In the genomic region with DNA sequence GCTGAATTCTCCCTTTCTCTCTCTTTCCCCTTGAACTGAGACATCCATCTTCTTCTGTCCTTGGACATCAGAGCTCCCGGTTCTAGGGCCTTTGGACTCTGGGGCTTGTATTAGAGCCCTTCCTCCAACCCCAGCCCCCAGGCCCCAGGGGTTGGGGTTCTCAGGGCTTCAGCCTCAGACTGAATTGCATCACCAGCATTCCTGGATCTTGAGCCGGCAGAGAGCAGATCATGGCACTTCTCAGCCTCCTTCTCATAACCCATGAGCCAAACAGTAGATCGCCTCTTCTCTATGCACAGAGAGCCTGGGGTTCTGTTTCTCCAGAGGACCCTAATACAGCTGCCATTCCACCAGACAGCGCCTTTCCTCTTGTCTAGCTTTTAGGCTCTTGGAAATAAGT, we compare ENCODE assay signal across 30 cellular contexts. TPM values are rescaled to one million over a fixed set of nuclear protein-coding genes. Genes with fewer than 3 reads are reported as not detected.
DNase-seq lines count a peak whose midpoint lies in the region; ATAC-seq and TF ChIP-seq lines count a peak whose summit lies in the region.
"Had no signal": no experiment of that assay in that cellular context is flagged by ENCODE, and none has a peak within 500 bp of the region (broad histone marks: within the 10 kb centered on the region; RNA-seq: fewer than 3 reads in every experiment).

No MANE protein-coding gene starts in this region.

- H3K27ac ChIP-seq in fibroblast of lung (ENCODE audit: insufficient read depth, low read length): no peak overlapping the region
- H3K27ac ChIP-seq: colonic mucosa, tibial nerve had no signal

- no peaks in the 10 kb centered on the region for H3K9me3 ChIP-seq in fibroblast of lung (ENCODE audit: control insufficient read depth, insufficient read depth, low read depth, low read length)
- H3K9me3 ChIP-seq: colonic mucosa, tibial nerve had no signal

- no peak overlapping the region for H3K4me3 Mint-ChIP-seq in activated T-helper 17 cell treated with anti-CD3 and anti-CD28 coated beads, Interleukin-2, amount 50 U/mL, for 72 hours
- H3K4me3 Mint-ChIP-seq: activated naive CD4-positive, alpha-beta T cell treated with anti-CD3 and anti-CD28 coated beads, Interleukin-2, amount 10 ng/mL, durations not matched to agents 7 days and 5 days; activated T-helper 1 cell treated with anti-CD3 and anti-CD28 coated beads, Interleukin-12 subunit alpha, Interleukin-12 subunit beta, Interleukin-2, Interleukin-4 antibody, amounts not matched to agents 30 ng/mL and 10 ng/mL and 1 ng/mL, durations not matched to agents 14 hours and 24 hours and 36 hours; effector memory CD8-positive, alpha-beta T cell; mesothelial cell of epicardium; naive thymus-derived CD4-positive, alpha-beta T cell had no signal

- no peaks in the 10 kb centered on the region for H3K27me3 ChIP-seq in fibroblast of lung (ENCODE audit: control insufficient read depth, insufficient read depth, low read length)
- H3K27me3 ChIP-seq: colonic mucosa, tibial nerve had no signal

- H3K9ac ChIP-seq in fibroblast of lung (ENCODE audit: insufficient read depth, low read length): no peak overlapping the region

- no peaks in the 10 kb centered on the region for H3K36me3 Mint-ChIP-seq in activated T-helper 17 cell treated with anti-CD3 and anti-CD28 coated beads, Interleukin-2, amount 50 U/mL, for 72 hours (ENCODE audit: low read depth)
- H3K36me3 Mint-ChIP-seq: activated naive CD4-positive, alpha-beta T cell treated with anti-CD3 and anti-CD28 coated beads, Interleukin-2, amount 10 ng/mL, durations not matched to agents 7 days and 5 days; mesothelial cell of epicardium had no signal

- H3K9me3 Mint-ChIP-seq in activated T-helper 17 cell treated with anti-CD3 and anti-CD28 coated beads, Interleukin-2, amount 50 U/mL, for 72 hours: no peaks in the 10 kb centered on the region
- H3K9me3 Mint-ChIP-seq: activated naive CD4-positive, alpha-beta T cell treated with anti-CD3 and anti-CD28 coated beads, Interleukin-2, amount 10 ng/mL, durations not matched to agents 7 days and 5 days; activated T-helper 1 cell treated with anti-CD3 and anti-CD28 coated beads, Interleukin-12 subunit alpha, Interleukin-12 subunit beta, Interleukin-2, Interleukin-4 antibody, amounts not matched to agents 30 ng/mL and 10 ng/mL and 1 ng/mL, durations not matched to agents 14 hours and 24 hours and 36 hours; effector memory CD8-positive, alpha-beta T cell; mesothelial cell of epicardium had no signal

- H3K4me3 ChIP-seq in fibroblast of lung (replicated peaks in 1 of 4; ENCODE audit: control extremely low read depth in 1 of 4, insufficient read depth in 1 of 4, low read depth in 3 of 4, low read length in 4 of 4): no peak overlapping the region
- H3K4me3 ChIP-seq: colonic mucosa, GM12878, tibial nerve had no signal

- peak overlapping the region; percentile 59 for H3K27ac Mint-ChIP-seq in activated T-helper 17 cell treated with anti-CD3 and anti-CD28 coated beads, Interleukin-2, amount 50 U/mL, for 72 hours
- H3K27ac Mint-ChIP-seq: activated naive CD4-positive, alpha-beta T cell treated with anti-CD3 and anti-CD28 coated beads, Interleukin-2, amount 10 ng/mL, durations not matched to agents 7 days and 5 days; activated T-helper 1 cell treated with anti-CD3 and anti-CD28 coated beads, Interleukin-12 subunit alpha, Interleukin-12 subunit beta, Interleukin-2, Interleukin-4 antibody, amounts not matched to agents 30 ng/mL and 10 ng/mL and 1 ng/mL, durations not matched to agents 14 hours and 24 hours and 36 hours; effector memory CD8-positive, alpha-beta T cell; mesothelial cell of epicardium; naive thymus-derived CD4-positive, alpha-beta T cell had no signal

- peaks cover 16% of the 10 kb centered on the region for H3K4me1 ChIP-seq in fibroblast of lung (ENCODE audit: control insufficient read depth, extremely low read depth, insufficient read depth, low read length)
- H3K4me1 ChIP-seq: colonic mucosa had no signal

- DNase-seq in EL: peak; percentile 62
- DNase-seq in fibroblast of lung (ENCODE audit: low read depth in 2 of 2): peak; percentile 37 to 44
- DNase-seq in renal cortical epithelial cell (ENCODE audit: low read depth): peak; percentile 62
- DNase-seq in T-helper 2 cell: no peak
- no peak for DNase-seq in UCSD-AML1 (lab: John Stamatoyannopoulos, UW; ENCODE audit: unreplicated experiment)
- DNase-seq in GF-D8 (lab: John Stamatoyannopoulos, UW): no peak
- DNase-seq: ACHN; activated CD4-positive, CD25-positive, alpha-beta regulatory T cell; activated naive CD4-positive, alpha-beta T cell treated with anti-CD3 and anti-CD28 coated beads, Interleukin-2, amount 10 ng/mL, durations not matched to agents 7 days and 5 days; C1 segment of cervical spinal cord; colonic mucosa; COR-L47; DMS79 treated with DMSO at 0.1 percent for 48 hours; effector memory CD8-positive, alpha-beta T cell; erythroblast; islet precursor cell; left ventricle myocardium superior; naive thymus-derived CD4-positive, alpha-beta T cell; NCI-H1092; NCI-H2029; NCI-H526 treated with DMSO at 0.1 percent for 48 hours; occipital lobe; SHP77 treated with DMSO at 0.1 percent for 48 hours; T-helper 9 cell had no signal

- H3K79me2 ChIP-seq in fibroblast of lung (ENCODE audit: control insufficient read depth, insufficient read depth, low read length): no peaks in the 10 kb centered on the region

- H3K4me1 Mint-ChIP-seq in activated T-helper 17 cell treated with anti-CD3 and anti-CD28 coated beads, Interleukin-2, amount 50 U/mL, for 72 hours: peaks cover 4% of the 10 kb centered on the region

- no peak for TF ChIP-seq CTCF in fibroblast of lung (conservative IDR thresholded peaks at IDR 0.05 in 1 of 2, IDR thresholded peaks at IDR 0.05 in 1 of 2; ENCODE audit: low read depth in 1 of 2, low read length in 2 of 2)

- no peaks in the 10 kb centered on the region for H3K36me3 ChIP-seq in fibroblast of lung (ENCODE audit: control insufficient read depth, insufficient read depth, low read length)
- H3K36me3 ChIP-seq: colonic mucosa, tibial nerve had no signal

- H3K4me2 ChIP-seq in fibroblast of lung (ENCODE audit: extremely low read depth, insufficient read depth, low read length): no peak overlapping the region

- no peak for ATAC-seq in activated T-helper 17 cell treated with anti-CD3 and anti-CD28 coated beads, Interleukin-2, amount 50 U/mL, for 72 hours (replicated peaks)
- ATAC-seq: effector memory CD8-positive, alpha-beta T cell; GM12878; left ventricle myocardium superior; naive thymus-derived CD4-positive, alpha-beta T cell had no signal

- H4K20me1 ChIP-seq in fibroblast of lung (ENCODE audit: control insufficient read depth, extremely low read depth, insufficient read depth, low read length): no peaks in the 10 kb centered on the region

- peaks cover 9% of the 10 kb centered on the region for H3K27me3 Mint-ChIP-seq in activated T-helper 17 cell treated with anti-CD3 and anti-CD28 coated beads, Interleukin-2, amount 50 U/mL, for 72 hours

- no peak overlapping the region for H2AFZ ChIP-seq in fibroblast of lung (ENCODE audit: low read length)

RNA-seq across cellular contexts. Expression of a gene that starts 25.4 kb away (rescaled TPM):
- total RNA-seq in activated T-helper 17 cell treated with anti-CD3 and anti-CD28 coated beads, Interleukin-2, amount 50 U/mL, for 72 hours: not detected
- total RNA-seq in fibroblast of lung (not detected in 2 replicates), renal cortical epithelial cell (not detected in 2 replicates)
- not detected in 2 replicates for polyA plus RNA-seq in fibroblast of lung
- polyA plus RNA-seq in fibroblast of lung (2012): not detected in 2 replicates
- polyA minus RNA-seq in fibroblast of lung (ENCODE audit: low replicate concordance): not detected in 2 replicates
- total RNA-seq: activated T-helper 1 cell treated with anti-CD3 and anti-CD28 coated beads, Interleukin-12 subunit alpha, Interleukin-12 subunit beta, Interleukin-2, Interleukin-4 antibody, amounts not matched to agents 30 ng/mL and 10 ng/mL and 1 ng/mL, durations not matched to agents 14 hours and 24 hours and 36 hours; bronchial epithelial cell; colonic mucosa; GM12878; left ventricle myocardium superior; mesothelial cell of epicardium; naive thymus-derived CD4-positive, alpha-beta T cell; occipital lobe; tibial nerve had no signal
- polyA plus RNA-seq: GM12878; naive thymus-derived CD4-positive, alpha-beta T cell had no signal

RNA-seq across cellular contexts. Expression of a gene that starts 27.5 kb away (rescaled TPM):
- not detected for total RNA-seq in activated T-helper 17 cell treated with anti-CD3 and anti-CD28 coated beads, Interleukin-2, amount 50 U/mL, for 72 hours
- total RNA-seq in fibroblast of lung (under 0.01 TPM in 1 of 2 replicates, not detected in the other), renal cortical epithelial cell (not detected in 2 replicates)
- not detected in 2 replicates for polyA plus RNA-seq in fibroblast of lung
- 0.05 TPM in 1 of 2 replicates, not detected in the other for polyA plus RNA-seq in fibroblast of lung (2012)
- polyA minus RNA-seq in fibroblast of lung (ENCODE audit: low replicate concordance): not detected in 2 replicates
- total RNA-seq: activated T-helper 1 cell treated with anti-CD3 and anti-CD28 coated beads, Interleukin-12 subunit alpha, Interleukin-12 subunit beta, Interleukin-2, Interleukin-4 antibody, amounts not matched to agents 30 ng/mL and 10 ng/mL and 1 ng/mL, durations not matched to agents 14 hours and 24 hours and 36 hours; bronchial epithelial cell; colonic mucosa; GM12878; left ventricle myocardium superior; mesothelial cell of epicardium; naive thymus-derived CD4-positive, alpha-beta T cell; occipital lobe; tibial nerve had no signal
- polyA plus RNA-seq: GM12878; naive thymus-derived CD4-positive, alpha-beta T cell had no signal

Comparison
In these comparisons a context has a peak if more than half of its experiments do, and no peak if none do; other contexts are left out.
1. DNase-seq: peak in EL (single experiment), fibroblast of lung (2 of 2) and renal cortical epithelial cell (single experiment); none in T-helper 2 cell (0 of 5), UCSD-AML1 (single experiment) and GF-D8 (single experiment).